21 cellular contexts compared by ENCODE assay signal in genomic region chr22:46758098-46758497, GRCh38. TPM values are rescaled to one million over a fixed set of nuclear protein-coding genes. Genes with fewer than 3 reads are reported as not detected.
A peak's percentile ranks its signal among the peaks of the same experiment; 100 is the strongest.
DNase-seq lines count a peak whose midpoint lies in the region; ATAC-seq and TF ChIP-seq lines count a peak whose summit lies in the region.
"Had no signal": no experiment of that assay in that cellular context is flagged by ENCODE, and none has a peak within 500 bp of the region (broad histone marks: within the 10 kb centered on the region; RNA-seq: fewer than 3 reads in every experiment).

No MANE protein-coding gene starts in this region.

- no peaks in the 10 kb centered on the region for H3K9me3 ChIP-seq in right atrium auricular region
- H3K9me3 ChIP-seq in hepatocyte (ENCODE audit: low read depth): no peaks in the 10 kb centered on the region
- H3K9me3 ChIP-seq in upper lobe of left lung: peaks cover 0 to 6% (median 2%) of the 10 kb centered on the region in 4 donors
- no peaks in the 10 kb centered on the region for H3K9me3 ChIP-seq in ascending aorta
- H3K9me3 ChIP-seq: breast epithelium, colonic mucosa, right lobe of liver had no signal

- TF ChIP-seq CTCF in right atrium auricular region (IDR thresholded peaks at IDR 0.05) (no peak), hepatocyte (IDR thresholded peaks at IDR 0.05; ENCODE audit: poor library complexity) (no peak), upper lobe of left lung (IDR thresholded peaks at IDR 0.05) (no peak), ascending aorta (IDR thresholded peaks at IDR 0.05) (no peak)

- TF ChIP-seq EP300 in upper lobe of left lung (IDR thresholded peaks at IDR 0.05): no peak

- H3K27ac ChIP-seq in right atrium auricular region (no peak overlapping the region), hepatocyte (peak overlapping the region; percentile 85), upper lobe of left lung (peak overlapping the region; percentile 8 to 59 (median 35)), ascending aorta (no peak overlapping the region)
- H3K27ac ChIP-seq: breast epithelium, colonic mucosa had no signal

- peaks cover 17% of the 10 kb centered on the region for H3K79me2 ChIP-seq in hepatocyte

- WGBS in hepatocyte (ENCODE audit: low lambda C conversion rate, missing lambda C conversion rate): 88% methylated on average over 1 of the region's 1 CpG
- WGBS in upper lobe of left lung, 2 donors: 20 to 44% methylated on average over 1 of the region's 1 CpG

- H3K4me3 ChIP-seq in right atrium auricular region: no peak overlapping the region
- no peak overlapping the region for H3K4me3 ChIP-seq in hepatocyte
- H3K4me3 ChIP-seq in upper lobe of left lung: no peak overlapping the region
- H3K4me3 ChIP-seq in ascending aorta: no peak overlapping the region
- H3K4me3 ChIP-seq: breast epithelium, colonic mucosa, K562, right lobe of liver, stomach had no signal

- DNase-seq in left ventricle myocardium superior (peak; percentile 5), right atrium auricular region (ENCODE audit: low spot score) (no peak), MV-4-11 (lab: John Stamatoyannopoulos, UW) (peak; percentile 40), hepatocyte (ENCODE audit: low spot score) (no peak), upper lobe of left lung (no peak), COLO668 (lab: John Stamatoyannopoulos, UW; ENCODE audit: unreplicated experiment) (no peak), ascending aorta (ENCODE audit: low spot score in 2 of 2) (no peak), NCI-H146 treated with DMSO at 0.1 percent for 48 hours (lab: John Stamatoyannopoulos, UW; ENCODE audit: unreplicated experiment) (no peak)
- DNase-seq: activated CD8-positive, alpha-beta memory T cell treated with anti-CD3 and anti-CD28 coated beads for 24 hours; effector memory CD4-positive, alpha-beta T cell; NCI-H1417 treated with DMSO at 0.1 percent for 48 hours; NCI-H2081 treated with DMSO at 0.1 percent for 48 hours; NCI-H2227 treated with DMSO at 0.1 percent for 48 hours; NK-92 treated with Interleukin-12 subunit alpha and Interleukin-12 subunit beta, amount 100 ng/mL, for 24 hours had no signal

- H3K4me1 ChIP-seq in right atrium auricular region (peaks cover 0 to 44% of the 10 kb centered on the region in 2 donors), hepatocyte (ENCODE audit: insufficient read depth) (peaks cover 12% of the 10 kb centered on the region), upper lobe of left lung (peaks cover 40 to 53% (median 44%) of the 10 kb centered on the region in 4 donors), ascending aorta (peaks cover 16 to 26% of the 10 kb centered on the region in 2 donors)

- H3K36me3 ChIP-seq in right atrium auricular region (no peaks in the 10 kb centered on the region), hepatocyte (replicated peaks; ENCODE audit: insufficient read depth, low read depth) (no peaks in the 10 kb centered on the region), upper lobe of left lung (no peaks in the 10 kb centered on the region), ascending aorta (no peaks in the 10 kb centered on the region)
- H3K36me3 ChIP-seq: breast epithelium, colonic mucosa, right lobe of liver, stomach had no signal

- H3K9me2 ChIP-seq in hepatocyte (replicated peaks; ENCODE audit: insufficient read depth): no peaks in the 10 kb centered on the region

- H3K27me3 ChIP-seq in right atrium auricular region (no peaks in the 10 kb centered on the region), hepatocyte (no peaks in the 10 kb centered on the region), upper lobe of left lung (no peaks in the 10 kb centered on the region), ascending aorta (no peaks in the 10 kb centered on the region)
- H3K27me3 ChIP-seq: breast epithelium, colonic mucosa, right lobe of liver, stomach had no signal

- intact Hi-C loops in left ventricle myocardium superior (cut with micrococcal nuclease) (no loop called here), ascending aorta (cut with DNase I) (no loop called here)

- no peak overlapping the region for H3K4me2 ChIP-seq in hepatocyte

- H2AFZ ChIP-seq in hepatocyte: no peak overlapping the region

- no peak for TF ChIP-seq POLR2A in upper lobe of left lung (IDR thresholded peaks at IDR 0.05)

- no peaks in the 10 kb centered on the region for H4K20me1 ChIP-seq in hepatocyte (ENCODE audit: insufficient read depth, poor library complexity, severe bottlenecking)

- ATAC-seq in left ventricle myocardium superior (no peak), upper lobe of left lung (ENCODE audit: low FRiP score in 2 of 2) (no peak)
- ATAC-seq: activated naive CD4-positive, alpha-beta T cell treated with anti-CD3 and anti-CD28 coated beads, Interleukin-2, amount 50 U/mL, for 72 hours; esophagus mucosa; K562 had no signal

RNA-seq across cellular contexts. Expression of gene TBC1D22A, which starts 4.4 kb away (rescaled TPM):
- total RNA-seq in left ventricle myocardium superior (15.8 TPM), right atrium auricular region (10 to 100 TPM; 11.5 to 15.4 TPM), hepatocyte (10.3 and 15.3 TPM in 2 replicates), upper lobe of left lung (10 to 100 TPM; 27.1 to 48.2 (median 35.3) TPM), ascending aorta (87.8 TPM)
- 19.8 and 21.7 TPM in 2 replicates for polyA plus RNA-seq in hepatocyte

RNA-seq across cellular contexts. Expression of gene CERK, which starts 20.0 kb away (rescaled TPM):
- total RNA-seq in left ventricle myocardium superior (87.5 TPM), right atrium auricular region (10 to 100 TPM; 46.0 to 59.8 TPM), hepatocyte (48.0 and 59.0 TPM in 2 replicates), upper lobe of left lung (10 to 100 TPM; 26.9 to 55.5 (median 32.7) TPM), ascending aorta (27.5 TPM)
- polyA plus RNA-seq in hepatocyte: 33.1 and 38.6 TPM in 2 replicates

Comparison
In these comparisons a context has a peak if more than half of its experiments do, and no peak if none do; other contexts are left out.
1. DNase-seq: peak in left ventricle myocardium superior (single experiment) and MV-4-11 (single experiment); none in right atrium auricular region (single experiment), hepatocyte (single experiment), upper lobe of left lung (0 of 2), COLO668 (single experiment), ascending aorta (0 of 2) and NCI-H146 treated with DMSO at 0.1 percent for 48 hours (single experiment).
2. H3K27ac ChIP-seq: peak in hepatocyte (single experiment) and upper lobe of left lung (4 of 4); none in right atrium auricular region (0 of 2) and ascending aorta (0 of 2).